In genomic region chr15:65638681-65639089, GRCh38 we compare ENCODE assay signal across 8 cellular contexts. TPM values are rescaled to one million over a fixed set of nuclear protein-coding genes. Genes with fewer than 3 reads are reported as not detected.
A peak's percentile ranks its signal among the peaks of the same experiment; 100 is the strongest.
DNase-seq lines count a peak whose midpoint lies in the region; TF ChIP-seq lines count a peak whose summit lies in the region.

No MANE protein-coding gene starts in this region.

- peaks cover 5% of the 10 kb centered on the region for H3K4me1 Mint-ChIP-seq in neural crest cell

- H3K27ac Mint-ChIP-seq in neural crest cell (ENCODE audit: unreplicated experiment) = no peak overlapping the region

- H3K4me3 Mint-ChIP-seq in neural crest cell = no peak overlapping the region

- TF ChIP-seq CTCF in fibroblast of pulmonary artery (IDR thresholded peaks at IDR 0.05; ENCODE audit: low read length, missing control alignments) = peak; percentile 90
- TF ChIP-seq CTCF in neural crest cell (conservative IDR thresholded peaks at IDR 0.05) = peak; percentile 87

- H3K4me3 ChIP-seq in fibroblast of pulmonary artery (replicated peaks; ENCODE audit: low read depth, low read length) = no peak overlapping the region

- DNase-seq in D341Med (ENCODE audit: low spot score) (peak; percentile 78), HEK293T (ENCODE audit: extremely low spot score) (peak; percentile 78), NCI-H446 treated with DMSO at 0.1 percent for 48 hours (lab: John Stamatoyannopoulos, UW) (peak; percentile 41), fibroblast of pulmonary artery (ENCODE audit: low read depth) (peak; percentile 86), neural crest cell (ENCODE audit: low read depth, low spot score) (peak; percentile 26), cortex of kidney (lab: John Stamatoyannopoulos, UW) (no peak)
- peak; percentile 16 to 47 for DNase-seq in activated CD4-positive, alpha-beta T cell treated with anti-CD3 and anti-CD28 coated beads for 4 hours
- DNase-seq in activated CD8-positive, alpha-beta memory T cell treated with anti-CD3 and anti-CD28 coated beads for 24 hours = no peak

- POLR2A ChIA-PET in HEK293T (lab: Yijun Ruan, JAX) = interaction anchor here (2.3 kb wide), 1 partner anchor 28 kb away, joined by 7 read pairs; the partner anchor contains the start of gene INTS14

- H3K36me3 Mint-ChIP-seq in neural crest cell (ENCODE audit: low read depth) = no peaks in the 10 kb centered on the region

- CTCF ChIA-PET in HEK293T (lab: Yijun Ruan, JAX) = interaction anchor here (0.9 to 1.8 kb wide), 10 partner anchors 8 to 198 kb away, joined by 3 to 7 read pairs (median 3); no protein-coding TSS in a partner anchor

- H3K27me3 Mint-ChIP-seq in neural crest cell (ENCODE audit: low read depth) = no peaks in the 10 kb centered on the region

- H3K9me3 Mint-ChIP-seq in neural crest cell = no peaks in the 10 kb centered on the region

TF ChIP-seq in HEK293T, 16 proteins besides CTCF, POLR2A, EP300 and RAD21:
- no peak for TF ChIP-seq ELF4 (IDR thresholded peaks at IDR 0.05)
- no peak for TF ChIP-seq TARDBP (IDR thresholded peaks at IDR 0.05)
- peak; percentile 83 for TF ChIP-seq PKNOX1 (IDR thresholded peaks at IDR 0.05)
- TF ChIP-seq FOXK2 (IDR thresholded peaks at IDR 0.05) = no peak
- no peak for TF ChIP-seq L3MBTL2 (conservative IDR thresholded peaks at IDR 0.05)
- TF ChIP-seq ARNT (IDR thresholded peaks at IDR 0.05) = no peak
- TF ChIP-seq CTBP1 (IDR thresholded peaks at IDR 0.05; ENCODE audit: borderline replicate concordance) = no peak
- no peak for TF ChIP-seq ZNF384 (IDR thresholded peaks at IDR 0.05)

RNA-seq across cellular contexts. Expression of gene SLC24A1, which starts 16.9 kb away (rescaled TPM):
- total RNA-seq in neural crest cell = 5.4 and 8.9 TPM in 2 replicates

RNA-seq across cellular contexts. Expression of gene INTS14, which starts 27.8 kb away (rescaled TPM):
- 53.1 and 54.6 TPM in 2 replicates for total RNA-seq in neural crest cell

Comparison
In these comparisons a context has a peak if more than half of its experiments do, and no peak if none do; other contexts are left out.
1. DNase-seq: peak in D341Med (single experiment), HEK293T (single experiment), NCI-H446 treated with DMSO at 0.1 percent for 48 hours (single experiment), activated CD4-positive, alpha-beta T cell treated with anti-CD3 and anti-CD28 coated beads for 4 hours (2 of 2), fibroblast of pulmonary artery (single experiment) and neural crest cell (single experiment); none in cortex of kidney (single experiment) and activated CD8-positive, alpha-beta memory T cell treated with anti-CD3 and anti-CD28 coated beads for 24 hours (single experiment).